Comparison of ENCODE assay signal across 8 cellular contexts in the genomic region with DNA sequence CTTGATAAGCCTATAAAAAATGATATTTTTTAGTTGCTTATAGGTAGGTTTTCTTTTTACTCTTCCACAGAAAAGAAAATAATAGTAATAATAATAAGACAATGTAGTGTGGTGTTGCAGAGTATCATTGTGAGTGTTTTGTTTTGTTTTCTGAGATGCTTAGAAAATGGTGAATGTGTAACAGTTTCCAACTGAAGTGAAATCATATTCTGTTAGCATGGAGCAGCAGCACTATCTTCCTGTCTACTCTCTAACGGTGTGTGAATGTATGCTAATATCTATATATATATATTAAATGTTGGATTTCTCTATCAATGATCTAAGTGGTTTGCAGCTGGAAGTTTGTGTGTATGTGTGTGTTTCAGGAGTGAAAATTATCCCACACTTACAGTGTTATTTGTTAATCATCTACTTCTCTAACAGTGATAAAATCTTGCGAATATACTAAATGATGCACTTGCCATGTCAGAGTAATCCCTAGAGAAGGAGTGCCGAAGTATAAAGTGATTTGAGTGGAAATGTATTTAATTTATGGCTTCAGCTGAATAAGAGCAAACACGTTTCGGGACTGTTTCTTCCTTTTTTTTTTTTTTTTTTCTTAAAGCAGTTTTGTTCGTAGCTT. TPM values are rescaled to one million over a fixed set of nuclear protein-coding genes. Genes with fewer than 3 reads are reported as not detected.
A peak's percentile ranks its signal among the peaks of the same experiment; 100 is the strongest.
DNase-seq lines count a peak whose midpoint lies in the region; ATAC-seq and TF ChIP-seq lines count a peak whose summit lies in the region.

No MANE protein-coding gene starts in this region.

- TF ChIP-seq CTCF in lower lobe of right lung (IDR thresholded peaks at IDR 0.05) = no peak
- TF ChIP-seq CTCF in tibial nerve (IDR thresholded peaks at IDR 0.05) = no peak

- WGBS in tibial nerve, 2 donors = 6 to 10% methylated on average over 6 of the region's 6 CpGs

- intact Hi-C loops in lower lobe of right lung (cut with DNase I) = no loop called here

- POLR2A ChIA-PET in activated CD8-positive, alpha-beta T cell treated with anti-CD3 and anti-CD28 coated beads, Interleukin-2, amount 10 ng/mL, durations not matched to agents 7 days and 5 days (lab: Charles Lee) = interaction anchor here (1.2 to 1.3 kb wide), 2 partner anchors 157 to 205 kb away, joined by 5 to 8 read pairs; a partner anchor contains a TSS

- H3K27me3 ChIP-seq in lower lobe of right lung (ENCODE audit: low read depth) (no peaks in the 10 kb centered on the region), tibial nerve (no peaks in the 10 kb centered on the region)

- peaks cover 1% of the 10 kb centered on the region for H3K9me3 Mint-ChIP-seq in activated T-cell treated with anti-CD3 and anti-CD28 coated beads, Interleukin-2, amount 50 U/mL, for 4 hours
- no peaks in the 10 kb centered on the region for H3K9me3 Mint-ChIP-seq in activated CD8-positive, alpha-beta T cell treated with anti-CD3 and anti-CD28 coated beads, Interleukin-2, amount 10 ng/mL, durations not matched to agents 7 days and 5 days (ENCODE audit: insufficient read depth)

- ATAC-seq in activated T-cell treated with anti-CD3 and anti-CD28 coated beads, Interleukin-2, amount 50 U/mL, for 4 hours = no peak
- ATAC-seq in activated CD8-positive, alpha-beta T cell treated with anti-CD3 and anti-CD28 coated beads, Interleukin-2, amount 10 ng/mL, durations not matched to agents 7 days and 5 days = no peak
- ATAC-seq in lower lobe of right lung = no peak
- ATAC-seq in left lobe of liver = no peak
- ATAC-seq in HG02970 (IDR thresholded peaks at IDR 0.05; ENCODE audit: low FRiP score, unreplicated experiment) = no peak

- H3K36me3 ChIP-seq in lower lobe of right lung (no peaks in the 10 kb centered on the region), tibial nerve (no peaks in the 10 kb centered on the region)

- peaks cover 17% of the 10 kb centered on the region for H3K4me1 ChIP-seq in lower lobe of right lung
- peaks cover 5 to 45% (median 18%) of the 10 kb centered on the region in 4 donors for H3K4me1 ChIP-seq in tibial nerve

- peak overlapping the region; percentile 3 for H3K27ac ChIP-seq in lower lobe of right lung
- H3K27ac ChIP-seq in tibial nerve = peak overlapping the region in 3 of 4 donors; percentile 7 to 93 (median 43)

- H3K4me3 Mint-ChIP-seq in activated T-cell treated with anti-CD3 and anti-CD28 coated beads, Interleukin-2, amount 50 U/mL, for 4 hours = peak overlapping the region; percentile 31
- H3K4me3 Mint-ChIP-seq in activated CD8-positive, alpha-beta T cell treated with anti-CD3 and anti-CD28 coated beads, Interleukin-2, amount 10 ng/mL, durations not matched to agents 7 days and 5 days = peak overlapping the region; percentile 73

- H3K36me3 Mint-ChIP-seq in activated T-cell treated with anti-CD3 and anti-CD28 coated beads, Interleukin-2, amount 50 U/mL, for 4 hours (ENCODE audit: insufficient read depth) = no peaks in the 10 kb centered on the region
- peaks cover 1% of the 10 kb centered on the region for H3K36me3 Mint-ChIP-seq in activated CD8-positive, alpha-beta T cell treated with anti-CD3 and anti-CD28 coated beads, Interleukin-2, amount 10 ng/mL, durations not matched to agents 7 days and 5 days (ENCODE audit: low read depth)

- no peak for TF ChIP-seq POLR2A in tibial nerve (IDR thresholded peaks at IDR 0.05)

- CTCF ChIA-PET in activated CD8-positive, alpha-beta T cell treated with anti-CD3 and anti-CD28 coated beads, Interleukin-2, amount 10 ng/mL, durations not matched to agents 7 days and 5 days (lab: Charles Lee) = interaction anchor here (0.8 to 3.4 kb wide), 5 partner anchors 13 to 452 kb away, joined by 3 to 15 read pairs (median 3); a partner anchor contains a TSS

- H3K4me1 Mint-ChIP-seq in activated T-cell treated with anti-CD3 and anti-CD28 coated beads, Interleukin-2, amount 50 U/mL, for 4 hours (ENCODE audit: low read depth) = peaks cover 31% of the 10 kb centered on the region
- peaks cover 44% of the 10 kb centered on the region for H3K4me1 Mint-ChIP-seq in activated CD8-positive, alpha-beta T cell treated with anti-CD3 and anti-CD28 coated beads, Interleukin-2, amount 10 ng/mL, durations not matched to agents 7 days and 5 days (ENCODE audit: low read depth)

- peaks cover 17% of the 10 kb centered on the region for H3K27me3 Mint-ChIP-seq in activated T-cell treated with anti-CD3 and anti-CD28 coated beads, Interleukin-2, amount 50 U/mL, for 4 hours (ENCODE audit: low read depth)
- peaks cover 2% of the 10 kb centered on the region for H3K27me3 Mint-ChIP-seq in activated CD8-positive, alpha-beta T cell treated with anti-CD3 and anti-CD28 coated beads, Interleukin-2, amount 10 ng/mL, durations not matched to agents 7 days and 5 days (ENCODE audit: low read depth)

- no peak for TF ChIP-seq EP300 in tibial nerve (IDR thresholded peaks at IDR 0.05)

- no peak for DNase-seq in activated T-cell treated with anti-CD3 and anti-CD28 coated beads, Interleukin-2, amount 50 U/mL, for 4 hours
- DNase-seq in activated T-cell treated with anti-CD3 and anti-CD28 coated beads, Interleukin-2, amount 50 U/mL, for 48 hours = no peak
- no peak for DNase-seq in activated CD8-positive, alpha-beta T cell treated with anti-CD3 and anti-CD28 coated beads, Interleukin-2, amount 10 ng/mL, durations not matched to agents 7 days and 5 days
- DNase-seq in lower lobe of right lung (no peak), tibial nerve (ENCODE audit: low spot score in 2 of 2) (no peak), amygdala (lab: John Stamatoyannopoulos, UW) (no peak), left lobe of liver (ENCODE audit: low spot score) (no peak)

- H3K27ac Mint-ChIP-seq in activated CD8-positive, alpha-beta T cell treated with anti-CD3 and anti-CD28 coated beads, Interleukin-2, amount 10 ng/mL, durations not matched to agents 7 days and 5 days = no peak overlapping the region

- H3K9me3 ChIP-seq in lower lobe of right lung (no peaks in the 10 kb centered on the region), tibial nerve (no peaks in the 10 kb centered on the region)

- H3K4me3 ChIP-seq in lower lobe of right lung (peak overlapping the region; percentile 36), tibial nerve (peak overlapping the region in 3 of 4 donors; percentile 26 to 39 (median 34))

RNA-seq across cellular contexts. Expression of a gene that starts 0.4 kb away (rescaled TPM):
- under 1 TPM in 1 of 3 donors, not detected in 2; 0.99 TPM for total RNA-seq in activated T-cell treated with anti-CD3 and anti-CD28 coated beads, Interleukin-2, amount 50 U/mL, for 4 hours
- total RNA-seq in activated CD8-positive, alpha-beta T cell treated with anti-CD3 and anti-CD28 coated beads, Interleukin-2, amount 10 ng/mL, durations not matched to agents 7 days and 5 days = under 1 TPM in 1 of 2 experiments, not detected in 1; 0.29 TPM
- total RNA-seq in lower lobe of right lung (2.2 TPM), tibial nerve (1 to 10 TPM in 2 of 4 donors, not detected in 2; 1.0 to 1.5 TPM), left lobe of liver (0.23 TPM)
